33 cellular contexts compared by ENCODE assay signal in genomic region chr20:8519887-8520286, GRCh38.
"Had no signal": no experiment of that assay in that cellular context is flagged by ENCODE, and none has a peak within 500 bp of the region (broad histone marks: within the 10 kb centered on the region; RNA-seq: fewer than 3 reads in every experiment).

No MANE protein-coding gene starts in this region.

- H3K27ac Mint-ChIP-seq: activated B cell treated with CpG ODN at 0.5 μM for 24 hours; activated CD4-positive, alpha-beta memory T cell treated with anti-CD3 and anti-CD28 coated beads for 36 hours; activated CD4-positive, alpha-beta T cell treated with anti-CD3 and anti-CD28 coated beads, Interleukin-2, amount 10 ng/mL, durations not matched to agents 24 days and 14 days; activated CD8-positive, alpha-beta T cell treated with anti-CD3 and anti-CD28 coated beads for 36 hours; activated naive CD4-positive, alpha-beta T cell treated with anti-CD3 and anti-CD28 coated beads, Interleukin-2, amount 10 ng/mL, durations not matched to agents 7 days and 5 days; activated naive CD4-positive, alpha-beta T cell treated with anti-CD3 and anti-CD28 coated beads, Interleukin-2, amount 50 U/mL, for 24 hours; activated naive CD8-positive, alpha-beta T cell; activated naive CD8-positive, alpha-beta T cell treated with anti-CD3 and anti-CD28 coated beads, Interleukin-2, amount 10 ng/mL, durations not matched to agents 7 days and 5 days; activated naive CD8-positive, alpha-beta T cell treated with anti-CD3 and anti-CD28 coated beads, Interleukin-2, amount 50 U/mL, for 24 hours; activated T-cell treated with anti-CD3 and anti-CD28 coated beads, Interleukin-2, amount 50 U/mL, for 72 hours; activated T-helper 1 cell treated with anti-CD3 and anti-CD28 coated beads, Interleukin-12 subunit alpha, Interleukin-12 subunit beta, Interleukin-2, Interleukin-4 antibody, amounts not matched to agents 30 ng/mL and 10 ng/mL and 1 ng/mL, durations not matched to agents 14 hours and 24 hours and 36 hours; activated T-helper 17 cell treated with anti-CD3 and anti-CD28 coated beads, Interleukin-2, amount 50 U/mL, for 72 hours; brain; T-helper 1 cell treated with Interleukin-12 subunit alpha and Interleukin-12 subunit beta and Interleukin-4 antibody, amounts not matched to agents 30 μg/mL and 1 μg/mL, for 36 hours; T-helper 2 cell treated with Interferon-gamma antibody and Interleukin-4, amounts not matched to agents 5 μg/mL and 100 μg/mL, for 36 hours had no signal

- H3K4me3 ChIP-seq: ascending aorta had no signal

- ATAC-seq: activated CD8-positive, alpha-beta T cell treated with anti-CD3 and anti-CD28 coated beads for 36 hours; activated naive CD8-positive, alpha-beta T cell treated with anti-CD3 and anti-CD28 coated beads, Interleukin-2, amount 50 U/mL, for 24 hours; activated T-cell treated with anti-CD3 and anti-CD28 coated beads, Interleukin-2, amount 50 U/mL, for 4 hours; activated T-cell treated with anti-CD3 and anti-CD28 coated beads, Interleukin-2, amount 50 U/mL, for 72 hours; activated T-helper 17 cell treated with anti-CD3 and anti-CD28 coated beads, Interleukin-2, amount 50 U/mL, for 72 hours had no signal

- H3K36me3 ChIP-seq: ascending aorta had no signal

- H3K27me3 ChIP-seq: ascending aorta had no signal

- H3K4me3 Mint-ChIP-seq: activated B cell treated with CpG ODN at 0.5 μM for 24 hours; activated CD4-positive, alpha-beta memory T cell treated with anti-CD3 and anti-CD28 coated beads for 36 hours; activated CD4-positive, alpha-beta T cell treated with anti-CD3 and anti-CD28 coated beads, Interleukin-2, amount 10 ng/mL, durations not matched to agents 24 days and 14 days; activated CD8-positive, alpha-beta T cell treated with anti-CD3 and anti-CD28 coated beads for 36 hours; activated naive CD4-positive, alpha-beta T cell treated with anti-CD3 and anti-CD28 coated beads, Interleukin-2, amount 10 ng/mL, durations not matched to agents 7 days and 5 days; activated naive CD4-positive, alpha-beta T cell treated with anti-CD3 and anti-CD28 coated beads, Interleukin-2, amount 50 U/mL, for 24 hours; activated naive CD8-positive, alpha-beta T cell; activated naive CD8-positive, alpha-beta T cell treated with anti-CD3 and anti-CD28 coated beads, Interleukin-2, amount 10 ng/mL, durations not matched to agents 7 days and 5 days; activated naive CD8-positive, alpha-beta T cell treated with anti-CD3 and anti-CD28 coated beads, Interleukin-2, amount 50 U/mL, for 24 hours; activated T-cell treated with anti-CD3 and anti-CD28 coated beads, Interleukin-2, amount 50 U/mL, for 4 hours; activated T-cell treated with anti-CD3 and anti-CD28 coated beads, Interleukin-2, amount 50 U/mL, for 72 hours; activated T-helper 1 cell treated with anti-CD3 and anti-CD28 coated beads, Interleukin-12 subunit alpha, Interleukin-12 subunit beta, Interleukin-2, Interleukin-4 antibody, amounts not matched to agents 30 ng/mL and 10 ng/mL and 1 ng/mL, durations not matched to agents 14 hours and 24 hours and 36 hours; activated T-helper 17 cell treated with anti-CD3 and anti-CD28 coated beads, Interleukin-2, amount 50 U/mL, for 72 hours; brain; T-helper 1 cell treated with Interleukin-12 subunit alpha and Interleukin-12 subunit beta and Interleukin-4 antibody, amounts not matched to agents 30 μg/mL and 1 μg/mL, for 36 hours; T-helper 2 cell treated with Interferon-gamma antibody and Interleukin-4, amounts not matched to agents 5 μg/mL and 100 μg/mL, for 36 hours had no signal

- H3K9me3 Mint-ChIP-seq: activated B cell treated with CpG ODN at 0.5 μM for 24 hours; activated CD4-positive, alpha-beta memory T cell treated with anti-CD3 and anti-CD28 coated beads for 36 hours; activated CD4-positive, alpha-beta T cell treated with anti-CD3 and anti-CD28 coated beads, Interleukin-2, amount 10 ng/mL, durations not matched to agents 24 days and 14 days; activated CD8-positive, alpha-beta T cell treated with anti-CD3 and anti-CD28 coated beads for 36 hours; activated naive CD4-positive, alpha-beta T cell treated with anti-CD3 and anti-CD28 coated beads, Interleukin-2, amount 10 ng/mL, durations not matched to agents 7 days and 5 days; activated naive CD8-positive, alpha-beta T cell treated with anti-CD3 and anti-CD28 coated beads, Interleukin-2, amount 50 U/mL, for 24 hours; activated T-cell treated with anti-CD3 and anti-CD28 coated beads, Interleukin-2, amount 50 U/mL, for 4 hours; activated T-helper 1 cell treated with anti-CD3 and anti-CD28 coated beads, Interleukin-12 subunit alpha, Interleukin-12 subunit beta, Interleukin-2, Interleukin-4 antibody, amounts not matched to agents 30 ng/mL and 10 ng/mL and 1 ng/mL, durations not matched to agents 14 hours and 24 hours and 36 hours; activated T-helper 17 cell treated with anti-CD3 and anti-CD28 coated beads, Interleukin-2, amount 50 U/mL, for 72 hours; T-helper 1 cell treated with Interleukin-12 subunit alpha and Interleukin-12 subunit beta and Interleukin-4 antibody, amounts not matched to agents 30 μg/mL and 1 μg/mL, for 36 hours; T-helper 2 cell treated with Interferon-gamma antibody and Interleukin-4, amounts not matched to agents 5 μg/mL and 100 μg/mL, for 36 hours had no signal

- H3K36me3 Mint-ChIP-seq: activated CD4-positive, alpha-beta memory T cell treated with anti-CD3 and anti-CD28 coated beads for 36 hours; activated naive CD4-positive, alpha-beta T cell treated with anti-CD3 and anti-CD28 coated beads, Interleukin-2, amount 10 ng/mL, durations not matched to agents 7 days and 5 days; activated naive CD4-positive, alpha-beta T cell treated with anti-CD3 and anti-CD28 coated beads, Interleukin-2, amount 50 U/mL, for 24 hours; activated naive CD8-positive, alpha-beta T cell; activated naive CD8-positive, alpha-beta T cell treated with anti-CD3 and anti-CD28 coated beads, Interleukin-2, amount 10 ng/mL, durations not matched to agents 7 days and 5 days; brain had no signal

- H3K4me1 Mint-ChIP-seq: activated CD4-positive, alpha-beta T cell treated with anti-CD3 and anti-CD28 coated beads, Interleukin-2, amount 10 ng/mL, durations not matched to agents 24 days and 14 days; activated naive CD4-positive, alpha-beta T cell treated with anti-CD3 and anti-CD28 coated beads, Interleukin-2, amount 10 ng/mL, durations not matched to agents 7 days and 5 days; activated naive CD4-positive, alpha-beta T cell treated with anti-CD3 and anti-CD28 coated beads, Interleukin-2, amount 50 U/mL, for 24 hours had no signal

- H3K27ac ChIP-seq: ascending aorta, VCaP had no signal

- H3K4me1 ChIP-seq: ascending aorta had no signal

- DNase-seq: activated B cell treated with CpG ODN at 0.5 μM for 24 hours; activated CD4-positive, alpha-beta memory T cell treated with anti-CD3 and anti-CD28 coated beads for 36 hours; activated CD4-positive, alpha-beta T cell treated with anti-CD3 and anti-CD28 coated beads for 4 hours; activated CD4-positive, alpha-beta T cell treated with anti-CD3 and anti-CD28 coated beads, Interleukin-2, amount 10 ng/mL, durations not matched to agents 24 days and 14 days; activated CD4-positive, alpha-beta T cell treated with anti-CD3 and anti-CD28 coated beads, Interleukin-2, amount 50 U/mL, for 1 hour; activated CD4-positive, alpha-beta T cell treated with anti-CD3 and anti-CD28 coated beads, Interleukin-2, amount 50 U/mL, for 4 hours; activated CD4-positive, CD25-positive, alpha-beta regulatory T cell treated with anti-CD3 and anti-CD28 coated beads, Interleukin-2, amount 50 U/mL, for 72 hours; activated CD8-positive, alpha-beta memory T cell treated with anti-CD3 and anti-CD28 coated beads, Interleukin-2, amount 50 U/mL, for 4 hours; activated CD8-positive, alpha-beta T cell treated with anti-CD3 and anti-CD28 coated beads for 36 hours; activated gamma-delta T cell; activated naive CD4-positive, alpha-beta T cell treated with anti-CD3 and anti-CD28 coated beads, Interleukin-2, amount 10 ng/mL, durations not matched to agents 7 days and 5 days; activated naive CD4-positive, alpha-beta T cell treated with Interleukin-2 at 50 U/mL for 16 hours; activated naive CD8-positive, alpha-beta T cell treated with anti-CD3 and anti-CD28 coated beads, Interleukin-2, amount 10 ng/mL, durations not matched to agents 7 days and 5 days; activated naive CD8-positive, alpha-beta T cell treated with anti-CD3 and anti-CD28 coated beads, Interleukin-2, amount 50 U/mL, for 24 hours; activated T-cell treated with anti-CD3 and anti-CD28 coated beads for 4 hours; activated T-cell treated with anti-CD3 and anti-CD28 coated beads, Interleukin-2, amount 50 U/mL, for 1 hour; activated T-cell treated with anti-CD3 and anti-CD28 coated beads, Interleukin-2, amount 50 U/mL, for 4 hours; activated T-cell treated with anti-CD3 and anti-CD28 coated beads, Interleukin-2, amount 50 U/mL, for 72 hours; amygdala; anterior cingulate cortex; central memory CD4-positive, alpha-beta T cell; T-helper 1 cell; T-helper 2 cell; T-helper 9 cell had no signal

- H3K27me3 Mint-ChIP-seq: activated B cell treated with CpG ODN at 0.5 μM for 24 hours; activated CD4-positive, alpha-beta memory T cell treated with anti-CD3 and anti-CD28 coated beads for 36 hours; activated CD4-positive, alpha-beta T cell treated with anti-CD3 and anti-CD28 coated beads, Interleukin-2, amount 10 ng/mL, durations not matched to agents 24 days and 14 days; activated CD8-positive, alpha-beta T cell treated with anti-CD3 and anti-CD28 coated beads for 36 hours; activated naive CD4-positive, alpha-beta T cell treated with anti-CD3 and anti-CD28 coated beads, Interleukin-2, amount 10 ng/mL, durations not matched to agents 7 days and 5 days; activated naive CD4-positive, alpha-beta T cell treated with anti-CD3 and anti-CD28 coated beads, Interleukin-2, amount 50 U/mL, for 24 hours; activated naive CD8-positive, alpha-beta T cell; activated naive CD8-positive, alpha-beta T cell treated with anti-CD3 and anti-CD28 coated beads, Interleukin-2, amount 10 ng/mL, durations not matched to agents 7 days and 5 days; activated naive CD8-positive, alpha-beta T cell treated with anti-CD3 and anti-CD28 coated beads, Interleukin-2, amount 50 U/mL, for 24 hours; activated T-helper 17 cell treated with anti-CD3 and anti-CD28 coated beads, Interleukin-2, amount 50 U/mL, for 72 hours had no signal

- H3K9me3 ChIP-seq: ascending aorta had no signal
